ENCODE assay signal across 19 cellular contexts in the genomic region with DNA sequence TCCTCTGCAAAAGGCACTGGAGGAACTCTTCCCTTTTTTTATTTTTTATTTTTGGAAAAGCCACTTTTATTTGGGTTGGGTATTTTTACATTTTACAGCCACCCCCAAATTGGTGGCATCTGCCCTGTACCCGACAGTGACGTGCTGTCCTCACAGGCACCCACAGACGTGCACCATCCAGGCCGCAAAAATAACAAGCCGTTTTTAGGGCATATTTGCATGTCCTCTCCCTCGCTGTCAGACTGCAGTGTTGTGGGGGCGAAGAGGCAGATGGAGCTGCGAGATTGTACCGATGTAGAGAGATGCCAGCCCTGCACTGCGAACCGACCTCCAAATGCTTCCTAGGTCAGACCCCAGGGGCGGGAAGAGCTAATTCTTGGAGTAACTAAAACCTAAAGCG. TPM values are rescaled to one million over a fixed set of nuclear protein-coding genes. Genes with fewer than 3 reads are reported as not detected.
DNase-seq lines count a peak whose midpoint lies in the region; ATAC-seq and TF ChIP-seq lines count a peak whose summit lies in the region.
"Had no signal": no experiment of that assay in that cellular context is flagged by ENCODE, and none has a peak within 500 bp of the region (broad histone marks: within the 10 kb centered on the region; RNA-seq: fewer than 3 reads in every experiment).

No MANE protein-coding gene starts in this region.

- ATAC-seq in GM21529 (IDR thresholded peaks at IDR 0.05; ENCODE audit: unreplicated experiment): peak; percentile 67
- ATAC-seq in HG03097 (IDR thresholded peaks at IDR 0.05; ENCODE audit: low FRiP score, unreplicated experiment): no peak
- ATAC-seq: SK-N-SH treated with all-trans-retinoic acid at 6 μM for 48 hours had no signal

- POLR2A ChIA-PET in CD4-positive, alpha-beta memory T cell (lab: Charles Lee; ENCODE audit: partially characterized antibody): no interaction called here

- H3K36me3 Mint-ChIP-seq in type B pancreatic cell: peaks cover 36% of the 10 kb centered on the region
- H3K36me3 Mint-ChIP-seq in CD4-positive, alpha-beta memory T cell: no peaks in the 10 kb centered on the region

- no peak overlapping the region for H3K27ac ChIP-seq in CD4-positive, alpha-beta memory T cell (ENCODE audit: low read depth, low read length)

- no peaks in the 10 kb centered on the region for H3K27me3 ChIP-seq in CD4-positive, alpha-beta memory T cell (ENCODE audit: insufficient read depth, low read length)
- H3K27me3 ChIP-seq: pancreas had no signal

- CTCF ChIA-PET in CD4-positive, alpha-beta memory T cell (lab: Charles Lee; ENCODE audit: partially characterized antibody): no interaction called here

- no peak overlapping the region for H3K4me3 ChIP-seq in CD4-positive, alpha-beta memory T cell (ENCODE audit: low read length in 2 of 2)
- H3K4me3 ChIP-seq: pancreas, skin epidermis had no signal

- no peaks in the 10 kb centered on the region for H3K9me3 ChIP-seq in CD4-positive, alpha-beta memory T cell (ENCODE audit: control insufficient read depth in 1 of 2, low read length in 2 of 2)
- H3K9me3 ChIP-seq: pancreas, thoracic aorta had no signal

- H3K27ac Mint-ChIP-seq in type B pancreatic cell: peak overlapping the region; percentile 98
- no peak overlapping the region for H3K27ac Mint-ChIP-seq in CD4-positive, alpha-beta memory T cell
- H3K27ac Mint-ChIP-seq: activated CD4-positive, alpha-beta T cell treated with anti-CD3 and anti-CD28 coated beads, Interleukin-2, amount 10 ng/mL, durations not matched to agents 24 days and 14 days had no signal

- no peaks in the 10 kb centered on the region for H3K4me1 ChIP-seq in CD4-positive, alpha-beta memory T cell (ENCODE audit: insufficient read depth, low read length)

- H3K4me3 Mint-ChIP-seq in type B pancreatic cell: no peak overlapping the region
- H3K4me3 Mint-ChIP-seq in CD4-positive, alpha-beta memory T cell: no peak overlapping the region
- H3K4me3 Mint-ChIP-seq: activated CD4-positive, alpha-beta T cell treated with anti-CD3 and anti-CD28 coated beads, Interleukin-2, amount 10 ng/mL, durations not matched to agents 24 days and 14 days had no signal

- TF ChIP-seq CTCF in type B pancreatic cell (conservative IDR thresholded peaks at IDR 0.05): no peak

- H3K4me1 Mint-ChIP-seq in type B pancreatic cell (ENCODE audit: unreplicated experiment): peaks cover 45% of the 10 kb centered on the region
- H3K4me1 Mint-ChIP-seq in CD4-positive, alpha-beta memory T cell: peaks cover 2 to 11% (median 6%) of the 10 kb centered on the region in 4 donors

- H3K27me3 Mint-ChIP-seq in type B pancreatic cell: no peaks in the 10 kb centered on the region
- peaks cover 2 to 6% of the 10 kb centered on the region in 2 donors for H3K27me3 Mint-ChIP-seq in CD4-positive, alpha-beta memory T cell
- H3K27me3 Mint-ChIP-seq: activated CD4-positive, alpha-beta T cell treated with anti-CD3 and anti-CD28 coated beads, Interleukin-2, amount 10 ng/mL, durations not matched to agents 24 days and 14 days had no signal

- no peaks in the 10 kb centered on the region for H3K36me3 ChIP-seq in CD4-positive, alpha-beta memory T cell (ENCODE audit: insufficient read depth, low read length)

- peak; percentile 74 for DNase-seq in NAMALWA (ENCODE audit: low spot score)
- peak; percentile 80 for DNase-seq in germinal center (ENCODE audit: low spot score)
- DNase-seq in type B pancreatic cell (ENCODE audit: extremely low spot score, unreplicated experiment): no peak
- DNase-seq in CD4-positive, alpha-beta memory T cell: no peak
- no peak for DNase-seq in central memory CD4-positive, alpha-beta T cell
- DNase-seq: activated CD4-positive, alpha-beta T cell treated with anti-CD3 and anti-CD28 coated beads, Interleukin-2, amount 10 ng/mL, durations not matched to agents 24 days and 14 days; activated naive CD4-positive, alpha-beta T cell treated with Interleukin-2 at 50 U/mL for 16 hours; AML-193; Calu3; foreskin melanocyte; KBM-7; NCI-H1092; NCI-H774; pancreas had no signal

- intact Hi-C loops in CD4-positive, alpha-beta memory T cell (cut with micrococcal nuclease): no loop called here

- H3K9me3 Mint-ChIP-seq in type B pancreatic cell: no peaks in the 10 kb centered on the region
- no peaks in the 10 kb centered on the region for H3K9me3 Mint-ChIP-seq in CD4-positive, alpha-beta memory T cell
- H3K9me3 Mint-ChIP-seq: activated CD4-positive, alpha-beta T cell treated with anti-CD3 and anti-CD28 coated beads, Interleukin-2, amount 10 ng/mL, durations not matched to agents 24 days and 14 days had no signal

RNA-seq across cellular contexts. Expression of a gene that starts 12.2 kb away (rescaled TPM):
- 31.3 and 78.6 TPM in 2 replicates for total RNA-seq in type B pancreatic cell (ENCODE audit: low replicate concordance)
- under 1 TPM; 0.78 to 0.79 TPM for total RNA-seq in CD4-positive, alpha-beta memory T cell
- polyA plus RNA-seq in CD4-positive, alpha-beta memory T cell: under 1 TPM in 1 of 2 donors, not detected in 1; 0.20 TPM

Comparison
In these comparisons a context has a peak if more than half of its experiments do, and no peak if none do; other contexts are left out.
1. DNase-seq: peak in NAMALWA (single experiment) and germinal center (single experiment); none in type B pancreatic cell (single experiment), CD4-positive, alpha-beta memory T cell (0 of 5) and central memory CD4-positive, alpha-beta T cell (single experiment).
2. RNA of a gene that starts 12.2 kb away (total RNA-seq): 31.3 to 78.6 TPM in type B pancreatic cell; 0.78 to 0.79 TPM in CD4-positive, alpha-beta memory T cell; every median in the first group is over 10 times any median in the second.